Comparison of ENCODE assay signal across 10 cellular contexts in the genomic region with DNA sequence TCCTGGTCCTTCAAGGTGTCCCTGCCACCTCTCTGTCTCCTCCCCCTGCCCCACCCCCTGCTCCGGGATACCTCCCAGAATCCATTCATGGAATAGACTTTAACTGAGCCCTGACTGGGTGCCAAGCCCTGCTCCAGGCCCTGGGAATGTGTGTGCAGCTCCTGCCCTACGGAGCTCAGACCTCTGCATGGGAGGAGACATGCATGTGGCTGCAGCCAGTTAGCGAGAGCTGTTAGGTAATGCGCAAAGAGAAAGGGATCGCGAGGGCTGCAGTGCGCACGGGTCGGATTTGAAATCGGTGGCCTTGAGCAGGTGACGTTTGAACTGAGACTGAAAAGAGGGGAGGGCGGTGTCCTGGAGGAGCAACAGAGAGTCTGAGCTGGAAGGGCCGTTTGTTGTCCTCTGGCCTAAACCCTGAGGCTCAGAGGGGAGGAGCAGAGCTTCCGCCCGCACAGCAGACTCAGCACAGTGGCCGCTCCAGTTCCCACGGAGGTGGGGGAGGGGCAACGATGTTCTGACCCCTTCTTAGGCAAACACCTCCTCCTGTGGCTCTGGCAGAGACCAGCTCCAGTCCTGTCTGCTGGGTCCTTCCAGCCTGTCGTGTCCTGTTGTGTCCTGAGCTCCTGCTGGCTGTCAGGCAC. TPM values are rescaled to one million over a fixed set of nuclear protein-coding genes. Genes with fewer than 3 reads are reported as not detected.
DNase-seq lines count a peak whose midpoint lies in the region; ATAC-seq and TF ChIP-seq lines count a peak whose summit lies in the region.
"Had no signal": no experiment of that assay in that cellular context is flagged by ENCODE, and none has a peak within 500 bp of the region (broad histone marks: within the 10 kb centered on the region; RNA-seq: fewer than 3 reads in every experiment).

No MANE protein-coding gene starts in this region.

- peak; percentile 61 to 86 (median 78) for ATAC-seq in heart right ventricle
- peak in 1 of 4 donors; percentile 60 for ATAC-seq in psoas muscle
- ATAC-seq in HG03354 (IDR thresholded peaks at IDR 0.05; ENCODE audit: poor library complexity, severe bottlenecking, unreplicated experiment): no peak

- H3K4me1 ChIP-seq in heart right ventricle (peaks cover 12 to 33% (median 20%) of the 10 kb centered on the region in 9 donors), psoas muscle (no peaks in the 10 kb centered on the region)

- H3K9me3 ChIP-seq in heart right ventricle (peaks cover 0 to 4% (median 0%) of the 10 kb centered on the region in 11 donors), psoas muscle (no peaks in the 10 kb centered on the region)

- TF ChIP-seq CTCF in heart right ventricle (IDR thresholded peaks at IDR 0.05) (no peak), psoas muscle (IDR thresholded peaks at IDR 0.05) (no peak)

- peak overlapping the region in 9 of 10 donors; percentile 26 to 80 (median 61) for H3K27ac ChIP-seq in heart right ventricle
- H3K27ac ChIP-seq in psoas muscle: peak overlapping the region; percentile 4

- WGBS in heart right ventricle, 2 donors: 39 to 40% methylated on average over 19 of the region's 19 CpGs
- WGBS in psoas muscle, 3 donors: 47 to 51% (median 49%) methylated on average over 18 to 19 of the region's 19 CpGs

- DNase-seq in Daoy (ENCODE audit: low read depth) (peak; percentile 35), SK-N-DZ (ENCODE audit: low spot score) (peak; percentile 76), heart right ventricle (peak; percentile 80), psoas muscle (peak; percentile 64 to 81), NCI-H82 treated with DMSO at 0.1 percent for 48 hours (lab: John Stamatoyannopoulos, UW; ENCODE audit: unreplicated experiment) (no peak), Kasumi-1 (lab: John Stamatoyannopoulos, UW) (no peak)
- no peak for DNase-seq in activated CD8-positive, alpha-beta memory T cell treated with anti-CD3 and anti-CD28 coated beads, Interleukin-2, amount 50 U/mL, for 48 hours
- DNase-seq: activated T-cell treated with anti-CD3 and anti-CD28 coated beads, Interleukin-2, amount 50 U/mL, for 24 hours; NCI-H526 treated with DMSO at 0.1 percent for 48 hours had no signal

- H3K36me3 ChIP-seq in heart right ventricle (no peaks in the 10 kb centered on the region), psoas muscle (ENCODE audit: insufficient read depth in 1 of 2, low read depth in 1 of 2) (no peaks in the 10 kb centered on the region)

- intact Hi-C loops in heart right ventricle (cut with DNase I) (loop anchor here in 1 of 10 donors (10.0 kb wide), 1 partner anchor 86 kb away; no protein-coding TSS in a partner anchor), psoas muscle (cut with DNase I) (no loop called here)

- no peaks in the 10 kb centered on the region for H3K27me3 ChIP-seq in heart right ventricle
- no peaks in the 10 kb centered on the region for H3K27me3 ChIP-seq in psoas muscle (ENCODE audit: insufficient read depth in 3 of 3, low read length in 2 of 3)

- H3K4me3 ChIP-seq in heart right ventricle (peak overlapping the region in 4 of 10 donors; percentile 2 to 22 (median 12)), psoas muscle (no peak overlapping the region)

RNA-seq across cellular contexts. Expression of a gene that starts 19.8 kb away (rescaled TPM):
- total RNA-seq in Daoy (2014; rRNA removed; shearing (Covaris generic)): 0.23 and 1.8 TPM in 2 replicates
- 0.39 TPM in 1 of 2 replicates, not detected in the other for polyA plus RNA-seq in SK-N-DZ (2014; cell fraction: cytosol; rRNA removed)
- polyA plus RNA-seq in SK-N-DZ (2014; cell fraction: nucleus; rRNA removed): 0.43 TPM in 1 of 2 replicates, not detected in the other
- total RNA-seq in heart right ventricle (1 to 10 TPM in 3 of 10 donors, under 1 TPM in 6, not detected in 1; 0.33 to 2.6 (median 0.70) TPM), psoas muscle (under 1 TPM in 3 of 4 donors, not detected in 1; 0.27 to 0.69 (median 0.64) TPM)
- polyA plus RNA-seq in heart right ventricle (1 to 10 TPM in 1 of 2 donors, under 1 TPM in 1; 0.59 to 2.6 TPM), psoas muscle (1 to 10 TPM in 1 of 3 donors, under 1 TPM in 2; 0.24 to 2.1 (median 0.40) TPM)

RNA-seq across cellular contexts. Expression of a gene that starts 58.8 kb away (rescaled TPM):
- total RNA-seq in Daoy (2014; rRNA removed; shearing (Covaris generic)): 46.7 and 61.0 TPM in 2 replicates
- 37.7 and 41.8 TPM in 2 replicates for polyA plus RNA-seq in SK-N-DZ (2014; cell fraction: cytosol; rRNA removed)
- polyA plus RNA-seq in SK-N-DZ (2014; cell fraction: nucleus; rRNA removed): 45.3 and 48.5 TPM in 2 replicates
- total RNA-seq in heart right ventricle (10 to 100 TPM; 24.4 to 39.9 (median 32.7) TPM), psoas muscle (10 to 100 TPM; 29.4 to 45.2 (median 33.7) TPM)
- polyA plus RNA-seq in heart right ventricle (10 to 100 TPM; 43.4 to 56.1 TPM), psoas muscle (100 to 1,000 TPM in 1 of 3 donors, 10 to 100 TPM in 2; 52.7 to 103 (median 84.4) TPM)

RNA-seq across cellular contexts. Expression of a gene that starts 59.0 kb away (rescaled TPM):
- total RNA-seq in Daoy (2014; rRNA removed; shearing (Covaris generic)): 16.6 and 22.3 TPM in 2 replicates
- 64.0 and 78.8 TPM in 2 replicates for polyA plus RNA-seq in SK-N-DZ (2014; cell fraction: cytosol; rRNA removed)
- 130 and 149 TPM in 2 replicates for polyA plus RNA-seq in SK-N-DZ (2014; cell fraction: nucleus; rRNA removed)
- total RNA-seq in heart right ventricle (10 to 100 TPM; 37.7 to 51.8 (median 43.3) TPM), psoas muscle (10 to 100 TPM; 51.1 to 66.2 (median 55.4) TPM)
- polyA plus RNA-seq in heart right ventricle (10 to 100 TPM; 22.3 to 43.8 TPM), psoas muscle (10 to 100 TPM; 28.2 to 48.2 (median 39.9) TPM)

Comparison
In these comparisons a context has a peak if more than half of its experiments do, and no peak if none do; other contexts are left out.
1. DNase-seq: peak in Daoy (single experiment), SK-N-DZ (single experiment), heart right ventricle (2 of 2) and psoas muscle (2 of 2); none in activated CD8-positive, alpha-beta memory T cell treated with anti-CD3 and anti-CD28 coated beads, Interleukin-2, amount 50 U/mL, for 48 hours (single experiment), NCI-H82 treated with DMSO at 0.1 percent for 48 hours (single experiment) and Kasumi-1 (0 of 2).